Comparison of ENCODE assay signal across 14 cellular contexts in genomic region chr4:165383757-165384156, GRCh38. TPM values are rescaled to one million over a fixed set of nuclear protein-coding genes. Genes with fewer than 3 reads are reported as not detected.
A peak's percentile ranks its signal among the peaks of the same experiment; 100 is the strongest.
DNase-seq lines count a peak whose midpoint lies in the region; ATAC-seq, FAIRE-seq and TF ChIP-seq lines count a peak whose summit lies in the region.
"Had no signal": no experiment of that assay in that cellular context is flagged by ENCODE, and none has a peak within 500 bp of the region (broad histone marks: within the 10 kb centered on the region; RNA-seq: fewer than 3 reads in every experiment).

No MANE protein-coding gene starts in this region.

- TF ChIP-seq EP300 in neural cell (conservative IDR thresholded peaks at IDR 0.05; ENCODE audit: poor library complexity, severe bottlenecking): no peak

- H3K9me2 ChIP-seq in neural cell (ENCODE audit: insufficient read depth, low read length): no peaks in the 10 kb centered on the region

- H4K20me1 ChIP-seq in neural cell (ENCODE audit: insufficient read depth): no peaks in the 10 kb centered on the region

- H2AFZ ChIP-seq in neural cell (ENCODE audit: low read depth, low read length): no peak overlapping the region

- ATAC-seq in omental fat pad (ENCODE audit: low FRiP score) (no peak), HG03342 (IDR thresholded peaks at IDR 0.05; ENCODE audit: unreplicated experiment) (no peak)

- H3K79me2 ChIP-seq in neural cell (replicated peaks; ENCODE audit: insufficient read depth, low read length): peaks cover 88% of the 10 kb centered on the region

- no peaks in the 10 kb centered on the region for H3K9me3 ChIP-seq in neural cell (ENCODE audit: low read length)
- H3K9me3 ChIP-seq: SJCRH30 had no signal

- TF ChIP-seq RAD21 in neural cell (conservative IDR thresholded peaks at IDR 0.05): no peak

- no peak overlapping the region for H3K9ac ChIP-seq in neural cell (ENCODE audit: low read length)

- H3F3A ChIP-seq in neural cell (ENCODE audit: insufficient read depth, low read length, poor library complexity, severe bottlenecking): peaks cover 3% of the 10 kb centered on the region

- TF ChIP-seq CTCF in neural cell (IDR thresholded peaks at IDR 0.05; ENCODE audit: poor library complexity, severe bottlenecking) (no peak), omental fat pad (IDR thresholded peaks at IDR 0.05) (no peak)

- no peak for FAIRE-seq in GM19239 (lab: Jason Lieb, UNC)
- FAIRE-seq: H54, small intestine had no signal

- no peaks in the 10 kb centered on the region for H3K27me3 ChIP-seq in neural cell (ENCODE audit: insufficient read depth, low read depth, low read length)
- H3K27me3 ChIP-seq: SJCRH30 had no signal

- peak overlapping the region; percentile 19 for H3K4me2 ChIP-seq in neural cell (ENCODE audit: low read length)

- no peaks in the 10 kb centered on the region for H3K36me3 ChIP-seq in neural cell (ENCODE audit: insufficient read depth, low read length)
- H3K36me3 ChIP-seq: SJCRH30 had no signal

- H3K4me3 ChIP-seq in neural cell (ENCODE audit: low read length): peak overlapping the region; percentile 79
- H3K4me3 ChIP-seq: SJCRH30 had no signal

- H3K27ac ChIP-seq in cingulate gyrus (ENCODE audit: low read depth, low read length) (peak overlapping the region; percentile 30), neural cell (ENCODE audit: low read length) (peak overlapping the region; percentile 40)
- H3K27ac ChIP-seq: SJCRH30 had no signal

- DNase-seq in NCI-H1105 (lab: John Stamatoyannopoulos, UW) (peak; percentile 77), NCI-H446 (lab: John Stamatoyannopoulos, UW) (peak; percentile 80 to 87), omental fat pad (ENCODE audit: low spot score) (no peak), GM19239 (ENCODE audit: insufficient read length, low spot score) (no peak), NOMO-1 treated with DMSO at 0.1 percent for 48 hours (lab: John Stamatoyannopoulos, UW; ENCODE audit: unreplicated experiment) (no peak)
- DNase-seq: activated T-cell treated with anti-CD3 and anti-CD28 coated beads, Interleukin-2, amount 50 U/mL, for 48 hours; central memory CD4-positive, alpha-beta T cell; NCI-H226; SJCRH30; small intestine had no signal

TF ChIP-seq in neural cell, 6 proteins besides CTCF, POLR2A, EP300 and RAD21:
- no peak for TF ChIP-seq TAF1 (IDR thresholded peaks at IDR 0.05; ENCODE audit: low read depth)

RNA-seq across cellular contexts. Expression of gene CPE, which starts 4.9 kb away (rescaled TPM):
- 623 and 678 TPM in 2 replicates for polyA plus RNA-seq in neural cell
- 444 TPM in 2 replicates for polyA minus RNA-seq in neural cell
- 100 to 1,000 TPM; 102 to 224 (median 135) TPM for total RNA-seq in omental fat pad
- total RNA-seq: SJCRH30 had no signal

RNA-seq across cellular contexts. Expression of gene MSMO1, which starts 56.3 kb away (rescaled TPM):
- polyA plus RNA-seq in neural cell: 222 and 242 TPM in 2 replicates
- 267 and 291 TPM in 2 replicates for polyA minus RNA-seq in neural cell
- total RNA-seq in omental fat pad: 10 to 100 TPM; 13.2 to 45.2 (median 19.3) TPM

Comparison
In these comparisons a context has a peak if more than half of its experiments do, and no peak if none do; other contexts are left out.
1. DNase-seq: peak in NCI-H1105 (single experiment) and NCI-H446 (2 of 2); none in omental fat pad (single experiment), GM19239 (single experiment) and NOMO-1 treated with DMSO at 0.1 percent for 48 hours (single experiment).